21 cellular contexts compared by ENCODE assay signal in the genomic region with DNA sequence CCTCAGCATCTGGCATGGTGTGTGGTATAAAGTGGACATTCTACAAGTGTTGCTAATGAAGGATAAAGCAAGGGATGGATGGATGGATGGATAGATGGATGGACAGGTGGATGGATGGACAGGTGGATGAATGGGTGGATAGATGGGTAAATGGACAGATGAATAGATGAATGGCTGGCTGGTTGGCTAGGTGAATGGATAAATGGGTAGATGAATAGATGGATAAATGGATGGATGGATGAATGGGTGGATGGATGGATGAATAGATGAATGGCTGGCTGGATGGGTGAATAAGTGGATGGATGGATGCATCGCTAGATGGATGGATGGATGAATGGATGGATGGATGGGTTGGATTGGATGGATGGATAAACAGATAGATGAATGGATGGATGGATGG.
A peak's percentile ranks its signal among the peaks of the same experiment; 100 is the strongest.
DNase-seq lines count a peak whose midpoint lies in the region; ATAC-seq and TF ChIP-seq lines count a peak whose summit lies in the region.
"Had no signal": no experiment of that assay in that cellular context is flagged by ENCODE, and none has a peak within 500 bp of the region (broad histone marks: within the 10 kb centered on the region; RNA-seq: fewer than 3 reads in every experiment).

No MANE protein-coding gene starts in this region.

- no peak overlapping the region for H2BK20ac ChIP-seq in IMR-90 (ENCODE audit: low read depth, low read length)

- H3K27ac ChIP-seq in HEK293 (ENCODE audit: extremely low read depth, low read depth, low read length) (no peak overlapping the region), IMR-90 (ENCODE audit: insufficient read depth, low read length) (no peak overlapping the region), mesenchymal stem cell (ENCODE audit: low read length, poor library complexity, severe bottlenecking) (no peak overlapping the region)
- H3K27ac ChIP-seq: 22Rv1; A549; BLaER1 treated with 17β-estradiol and CSF1 and Interleukin-3, amounts not matched to agents 10 nM and 100 nM; C4-2B had no signal

- H3K56ac ChIP-seq in IMR-90 (ENCODE audit: extremely low read depth, insufficient read depth, low read length) = no peak overlapping the region

- H3K18ac ChIP-seq in IMR-90 (ENCODE audit: low read depth, low read length) (no peak overlapping the region), mesenchymal stem cell (ENCODE audit: low read depth in 1 of 2, low read length in 2 of 2) (no peak overlapping the region)

- H4K8ac ChIP-seq in IMR-90 (ENCODE audit: low read depth in 2 of 2, low read length in 2 of 2) (no peak overlapping the region; a peak in 1 of 4 replicates), mesenchymal stem cell (ENCODE audit: low read length) (no peak overlapping the region)

- no peak overlapping the region for H3K9ac ChIP-seq in IMR-90 (ENCODE audit: low read depth, low read length)
- no peak overlapping the region for H3K9ac ChIP-seq in mesenchymal stem cell (ENCODE audit: low read length)
- H3K9ac ChIP-seq: BLaER1 treated with 17β-estradiol and CSF1 and Interleukin-3, amounts not matched to agents 10 nM and 100 nM had no signal

- H3K9me1 ChIP-seq in IMR-90 (ENCODE audit: insufficient read depth, low read length) = no peaks in the 10 kb centered on the region

- H2BK5ac ChIP-seq in IMR-90 (ENCODE audit: low read depth, low read length, poor library complexity, severe bottlenecking) (peak overlapping the region; percentile 26), mesenchymal stem cell (ENCODE audit: low read depth, low read length, poor library complexity, severe bottlenecking) (no peak overlapping the region)

- H3K4me3 ChIP-seq in HEK293 (ENCODE audit: low read depth, low read length) (no peak overlapping the region), IMR-90 (ENCODE audit: insufficient read depth, low read depth, low read length) (no peak overlapping the region), mesenchymal stem cell (ENCODE audit: insufficient read depth in 1 of 2, low read depth in 1 of 2, low read length in 2 of 2) (no peak overlapping the region)
- H3K4me3 ChIP-seq: A549; BLaER1 treated with 17β-estradiol and CSF1 and Interleukin-3, amounts not matched to agents 10 nM and 100 nM; GM12878 had no signal

- intact Hi-C loops in IMR-90 (cut with micrococcal nuclease) = no loop called here

- H3K4me2 ChIP-seq in IMR-90 (ENCODE audit: low read depth, low read length) (no peak overlapping the region), mesenchymal stem cell (ENCODE audit: low read length, poor library complexity, severe bottlenecking) (no peak overlapping the region)
- H3K4me2 ChIP-seq: A549; BLaER1 treated with 17β-estradiol and CSF1 and Interleukin-3, amounts not matched to agents 10 nM and 100 nM had no signal

- no TSS peak for BruUV-seq in IMR-90 (replicated peaks; lab: Mats Ljungman, UMichigan)

- no peak overlapping the region for H2BK120ac ChIP-seq in IMR-90 (ENCODE audit: low read depth, low read length)
- no peak overlapping the region for H2BK120ac ChIP-seq in mesenchymal stem cell (ENCODE audit: low read depth, low read length)

- no peaks in the 10 kb centered on the region for H4K20me1 ChIP-seq in IMR-90 (ENCODE audit: insufficient read depth, low read length)
- H4K20me1 ChIP-seq: BLaER1 treated with 17β-estradiol and CSF1 and Interleukin-3, amounts not matched to agents 10 nM and 100 nM had no signal

- H2BK15ac ChIP-seq in IMR-90 (ENCODE audit: low read depth, low read length) (peak overlapping the region; percentile 74; the same call in 1 of the 3 replicates), mesenchymal stem cell (ENCODE audit: low read depth, poor library complexity, severe bottlenecking) (no peak overlapping the region)

- POLR2A ChIA-PET in HEK293 (lab: Yijun Ruan, JAX) (no interaction called here), IMR-90 (lab: Charles Lee; ENCODE audit: unreplicated experiment) (no interaction called here)

- H3K4me1 ChIP-seq in HEK293 (ENCODE audit: control insufficient read depth, insufficient read depth, low read length) (no peaks in the 10 kb centered on the region), IMR-90 (ENCODE audit: control insufficient read depth, insufficient read depth, low read length) (peaks cover 4% of the 10 kb centered on the region), mesenchymal stem cell (ENCODE audit: control insufficient read depth, insufficient read depth, low read depth, low read length) (no peaks in the 10 kb centered on the region)
- H3K4me1 ChIP-seq: A549 had no signal

- TF ChIP-seq RAD21 in IMR-90 (IDR thresholded peaks at IDR 0.05; ENCODE audit: low read length) = no peak

- DNase-seq in IMR-90 (no peak), mesenchymal stem cell (no peak)
- no peak for DNase-seq in stimulated activated CD4-positive, alpha-beta T cell treated with anti-CD3 and anti-CD28 coated beads, Interleukin-4, amount 100 ng/mL, for 24 hours
- DNase-seq: AML-193; CD4-positive, alpha-beta T cell; CD8-positive, alpha-beta T cell; COR-L47; DMS 273 treated with DMSO at 0.1 percent for 48 hours; DMS153; DMS53; DMS79; DND-41; EL; GDM1 had no signal

- WGBS in IMR-90 (ENCODE audit: extremely low coverage in 2 of 2, insufficient read length in 1 of 2), 2 experiments = no CpG with 5 or more reads among the region's 1 CpG
- WGBS in mesenchymal stem cell = 86% methylated on average over 1 of the region's 1 CpG

- H4K5ac ChIP-seq in IMR-90 (ENCODE audit: low read depth, low read length) = no peak overlapping the region; the same call in 1 of the 2 replicates

- dilution Hi-C loops in IMR-90 (cut with HindIII; ENCODE audit: low sequenced_read_pairs, unreplicated experiment) = no loop called here

- no peaks in the 10 kb centered on the region for H3K36me3 ChIP-seq in HEK293 (ENCODE audit: control insufficient read depth in 2 of 2, insufficient read depth in 1 of 2, low read length in 2 of 2)
- no peaks in the 10 kb centered on the region for H3K36me3 ChIP-seq in IMR-90 (ENCODE audit: control insufficient read depth, insufficient read depth, low read length)
- no peaks in the 10 kb centered on the region for H3K36me3 ChIP-seq in mesenchymal stem cell (ENCODE audit: control insufficient read depth in 1 of 2, insufficient read depth in 2 of 2, low read depth in 1 of 2, low read length in 2 of 2)
- H3K36me3 ChIP-seq: BLaER1 treated with 17β-estradiol and CSF1 and Interleukin-3, amounts not matched to agents 10 nM and 100 nM had no signal

- H3K9me3 ChIP-seq in HEK293 (ENCODE audit: control insufficient read depth, insufficient read depth, low read depth, low read length) (no peaks in the 10 kb centered on the region), IMR-90 (ENCODE audit: control insufficient read depth, insufficient read depth, low read length) (no peaks in the 10 kb centered on the region), mesenchymal stem cell (ENCODE audit: control insufficient read depth, low read length) (peaks cover 6% of the 10 kb centered on the region)
- H3K9me3 ChIP-seq: A549 had no signal

- H4K91ac ChIP-seq in IMR-90 (ENCODE audit: insufficient read depth, low read depth, low read length) = 0 out of 2 replicates have a peak overlapping the region, but pooled peaks have one; percentile 79
- H4K91ac ChIP-seq in mesenchymal stem cell (ENCODE audit: low read length) = no peak overlapping the region

- TF ChIP-seq POLR2A in IMR-90 (IDR thresholded peaks at IDR 0.05; ENCODE audit: low read depth, low read length) = no peak

- CTCF ChIA-PET in HEK293 (lab: Yijun Ruan, JAX) (interaction anchor here (1.1 to 1.5 kb wide), 2 partner anchors 208 to 330 kb away, joined by 4 to 5 read pairs; no protein-coding TSS in a partner anchor), IMR-90 (lab: Yijun Ruan, JAX) (no interaction called here)

- no peak overlapping the region for H3K14ac ChIP-seq in IMR-90 (replicated peaks; ENCODE audit: low read depth, low read length)
- no peak overlapping the region for H3K14ac ChIP-seq in mesenchymal stem cell (ENCODE audit: low read length in 2 of 2)

- H3K4ac ChIP-seq in IMR-90 (ENCODE audit: low read depth, low read length) (no peak overlapping the region), mesenchymal stem cell (ENCODE audit: low read depth in 1 of 2, low read length in 2 of 2) (no peak overlapping the region)

- in situ Hi-C loops in IMR-90 (cut with MboI; ENCODE audit: low sequenced_read_pairs) = no loop called here

- 0 out of 2 replicates have a peak overlapping the region, but pooled peaks have one; percentile 30 for H3K23ac ChIP-seq in IMR-90 (ENCODE audit: low read depth, low read length)
- H3K23ac ChIP-seq in mesenchymal stem cell (ENCODE audit: low read length in 2 of 2) = no peak overlapping the region

- peaks cover 10% of the 10 kb centered on the region for H3K27me3 ChIP-seq in IMR-90 (ENCODE audit: control insufficient read depth, insufficient read depth, low read length)
- peaks cover 28 to 73% of the 10 kb centered on the region in 2 experiments for H3K27me3 ChIP-seq in mesenchymal stem cell (ENCODE audit: control insufficient read depth in 1 of 2, insufficient read depth in 1 of 2, low read length in 2 of 2)
- H3K27me3 ChIP-seq: BLaER1 treated with 17β-estradiol and CSF1 and Interleukin-3, amounts not matched to agents 10 nM and 100 nM had no signal

- no peak overlapping the region for H2BK12ac ChIP-seq in mesenchymal stem cell (ENCODE audit: low read length in 2 of 2)

- TF ChIP-seq CTCF in HEK293 (tag by site-specific recombination; IDR thresholded peaks at IDR 0.05) (no peak), IMR-90 (conservative IDR thresholded peaks at IDR 0.05; ENCODE audit: low read depth, low read length) (no peak)

- H3K79me1 ChIP-seq in IMR-90 (ENCODE audit: low read depth in 1 of 2, low read length in 2 of 2) (no peaks in the 10 kb centered on the region), mesenchymal stem cell (replicated peaks; ENCODE audit: low read length, poor library complexity, severe bottlenecking) (no peaks in the 10 kb centered on the region)

- H2AK9ac ChIP-seq in IMR-90 (replicated peaks; ENCODE audit: low read depth, low read length, poor library complexity) = no peak overlapping the region

- H2AFZ ChIP-seq in IMR-90 (replicated peaks; ENCODE audit: low read length, poor library complexity) = no peak overlapping the region
- peak overlapping the region; percentile 15 for H2AFZ ChIP-seq in mesenchymal stem cell (ENCODE audit: low read depth, low read length)

- ATAC-seq in IMR-90 (ENCODE audit: low read depth) (no peak), esophagus mucosa (no peak)
- ATAC-seq: A549; CD8-positive, alpha-beta T cell; GM12878 had no signal

- H2AK5ac ChIP-seq in IMR-90 (ENCODE audit: low read depth, low read length) (peak overlapping the region; percentile 54; the same call in 1 of the 2 replicates), mesenchymal stem cell (ENCODE audit: low read length, severe bottlenecking) (no peak overlapping the region)

TF ChIP-seq in HEK293, 187 proteins besides CTCF, POLR2A, EP300 and RAD21 (continues in another document):
- TF ChIP-seq ZNF776 (tag by site-specific recombination; IDR thresholded peaks at IDR 0.05; ENCODE audit: borderline replicate concordance) (0 out of 2 replicates have a peak, but pooled peaks have one; percentile 45), ZNF175 (tag by site-specific recombination; IDR thresholded peaks at IDR 0.05) (0 out of 2 replicates have a peak, but pooled peaks have one; percentile 5)
